ENCODE assay signal across 15 cellular contexts in the genomic region with DNA sequence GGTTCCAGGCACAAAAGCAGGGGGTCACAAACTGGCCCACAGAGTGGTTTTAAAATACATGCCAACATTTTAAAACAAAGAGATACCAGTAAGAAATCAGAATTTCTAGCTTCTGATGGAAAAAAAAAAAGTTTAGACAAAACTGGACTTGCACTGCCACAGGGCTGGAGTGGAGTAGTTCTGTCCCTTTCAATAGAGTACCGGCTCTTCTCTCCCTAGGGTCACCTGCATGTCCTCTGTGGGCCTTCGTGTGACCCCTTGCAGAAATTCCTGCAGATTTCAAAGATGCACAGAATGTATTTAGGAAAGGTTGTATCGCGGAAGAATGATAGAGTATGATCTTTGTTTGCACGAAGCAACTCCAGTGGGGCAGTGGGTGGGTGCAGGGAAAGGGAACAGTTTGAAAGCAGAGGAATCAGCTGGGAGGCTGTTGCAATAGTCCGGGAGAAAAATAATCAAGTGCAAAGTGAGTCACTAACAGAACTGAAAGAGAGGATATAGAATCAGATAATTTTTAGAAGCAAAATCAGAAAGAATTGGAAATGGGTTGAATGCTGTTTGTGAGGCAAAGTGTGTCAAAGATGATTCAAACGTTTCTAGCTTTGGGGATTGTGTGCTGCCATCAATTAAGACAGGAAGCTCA.
DNase-seq lines count a peak whose midpoint lies in the region; ATAC-seq and TF ChIP-seq lines count a peak whose summit lies in the region.
"Had no signal": no experiment of that assay in that cellular context is flagged by ENCODE, and none has a peak within 500 bp of the region (broad histone marks: within the 10 kb centered on the region; RNA-seq: fewer than 3 reads in every experiment).

No MANE protein-coding gene starts in this region.

- no peak for TF ChIP-seq CTCF in AG09319 (IDR thresholded peaks at IDR 0.05; ENCODE audit: low read depth, low read length)
- no peak for TF ChIP-seq CTCF in adrenal gland (IDR thresholded peaks at IDR 0.05)

- no peaks in the 10 kb centered on the region for H3K4me1 ChIP-seq in adrenal gland (replicated peaks in 1 of 2)
- H3K4me1 ChIP-seq: lower lobe of right lung had no signal

- DNase-seq in AG09319 (ENCODE audit: extremely low read depth, low read depth) (peak; percentile 5), HuH-7 (ENCODE audit: low spot score) (peak; percentile 11), adrenal gland (peak in 5 of 7 donors; percentile 19 to 44 (median 35)), left lobe of liver (ENCODE audit: low spot score) (no peak), OCI-M2 (lab: John Stamatoyannopoulos, UW; ENCODE audit: unreplicated experiment) (no peak), inferior parietal cortex (ENCODE audit: extremely low spot score) (no peak), SW 1271 (lab: John Stamatoyannopoulos, UW) (no peak)
- DNase-seq: activated CD4-positive, alpha-beta T cell treated with anti-CD3 and anti-CD28 coated beads, Interleukin-2, amount 50 U/mL, for 48 hours; CD4-positive, alpha-beta memory T cell; lower lobe of right lung; NCI-H1694 treated with DMSO at 0.1 percent for 48 hours; NCI-H774; occipital lobe had no signal

- H3K27ac ChIP-seq in adrenal gland, result no peak overlapping the region
- H3K27ac ChIP-seq: lower lobe of right lung had no signal

- ATAC-seq in left lobe of liver (peak; percentile 68), HG03439 (IDR thresholded peaks at IDR 0.05; ENCODE audit: unreplicated experiment) (no peak)
- ATAC-seq: lower lobe of right lung; stimulated activated memory B cell treated with anti-CD40 and anti-IgM and Interleukin-4, amounts not matched to agents 10 μg/mL and 1 μg/mL and 100 μg/mL, for 72 hours had no signal

- no peak for TF ChIP-seq POLR2A in adrenal gland (IDR thresholded peaks at IDR 0.05)

- intact Hi-C loops in adrenal gland (cut with DNase I), result no loop called here

- no peaks in the 10 kb centered on the region for H3K27me3 ChIP-seq in adrenal gland

- H3K36me3 ChIP-seq in adrenal gland (replicated peaks in 1 of 2), result no peaks in the 10 kb centered on the region
- H3K36me3 ChIP-seq: lower lobe of right lung had no signal

- WGBS in adrenal gland, 4 donors, result 53 to 66% (median 57%) methylated on average over 7 of the region's 7 CpGs

- peak overlapping the region in 1 of 4 donors; percentile 20 for H3K4me3 ChIP-seq in adrenal gland
- H3K4me3 ChIP-seq: lower lobe of right lung had no signal

- H3K9me3 ChIP-seq in adrenal gland (replicated peaks in 1 of 3), result no peaks in the 10 kb centered on the region
- H3K9me3 ChIP-seq: lower lobe of right lung had no signal

Comparison
In these comparisons a context has a peak if more than half of its experiments do, and no peak if none do; other contexts are left out.
1. DNase-seq: peak in AG09319 (single experiment), HuH-7 (single experiment) and adrenal gland (5 of 7); none in left lobe of liver (single experiment), OCI-M2 (single experiment), inferior parietal cortex (single experiment) and SW 1271 (0 of 2).